1 cellular context compared by ENCODE assay signal in the genomic region with DNA sequence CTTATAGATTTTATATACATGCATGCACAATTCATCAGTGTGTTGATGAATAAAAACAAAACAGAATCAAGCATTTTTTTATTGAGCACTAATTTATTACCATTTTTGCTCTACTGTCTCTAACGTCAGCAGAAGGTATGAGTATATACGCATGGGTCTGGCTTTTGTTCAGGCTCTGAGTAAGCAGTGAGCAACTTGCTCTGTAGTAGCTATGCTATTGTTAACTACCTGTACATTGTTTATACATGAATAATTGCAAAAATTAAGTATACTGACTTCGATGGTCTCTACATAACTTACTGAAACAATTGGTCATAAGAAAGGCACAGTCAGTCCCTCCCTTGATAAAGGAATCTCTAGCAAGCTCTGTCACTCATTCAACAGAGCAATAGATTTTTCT.
TF ChIP-seq lines count a peak whose summit lies in the region.

No MANE protein-coding gene starts in this region.

TF ChIP-seq in endothelial cell of umbilical vein, 7 proteins besides CTCF, POLR2A, EP300 and RAD21:
- TF ChIP-seq, protein P1, sequence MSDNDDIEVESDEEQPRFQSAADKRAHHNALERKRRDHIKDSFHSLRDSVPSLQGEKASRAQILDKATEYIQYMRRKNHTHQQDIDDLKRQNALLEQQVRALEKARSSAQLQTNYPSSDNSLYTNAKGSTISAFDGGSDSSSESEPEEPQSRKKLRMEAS (IDR thresholded peaks at IDR 0.05; ENCODE audit: insufficient read depth, insufficient read length) = no peak
- TF ChIP-seq MYC (IDR thresholded peaks at IDR 0.05; ENCODE audit: low read depth, low read length) = no peak
- no peak for TF ChIP-seq JUN (IDR thresholded peaks at IDR 0.05; ENCODE audit: borderline replicate concordance, insufficient read depth, insufficient read length, low read depth)
- no peak for TF ChIP-seq POLR2AphosphoS5 (IDR thresholded peaks at IDR 0.05; ENCODE audit: insufficient read depth, low read depth, low read length)
- TF ChIP-seq GATA2 (IDR thresholded peaks at IDR 0.05; ENCODE audit: insufficient read depth, insufficient read length, low read depth, low read length) = no peak
- no peak for TF ChIP-seq FOS (IDR thresholded peaks at IDR 0.05; ENCODE audit: borderline replicate concordance, insufficient read depth, low read length)
- TF ChIP-seq EZH2 (IDR thresholded peaks at IDR 0.05; ENCODE audit: borderline replicate concordance, low read depth, low read length, severe bottlenecking) = no peak
